29 cellular contexts compared by ENCODE assay signal in the genomic region with DNA sequence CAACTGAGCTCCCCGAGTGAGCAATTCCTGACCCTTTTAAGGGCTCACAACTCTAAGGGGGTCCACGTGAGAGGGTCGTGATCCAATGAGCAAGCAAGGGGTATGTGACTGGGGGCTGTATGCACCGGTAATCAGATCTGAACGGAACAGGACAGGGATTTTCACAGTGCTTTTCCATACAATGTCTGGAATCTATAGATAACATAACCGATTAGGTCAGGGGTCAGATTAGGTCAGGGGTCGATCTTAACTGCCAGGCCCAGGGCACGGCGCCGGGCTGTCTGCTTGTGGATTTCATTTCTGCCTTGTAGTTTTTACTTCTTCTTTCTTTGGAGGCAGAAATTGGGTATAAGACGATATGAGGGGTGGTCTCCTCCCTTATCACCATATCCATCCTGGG. TPM values are rescaled to one million over a fixed set of nuclear protein-coding genes. Genes with fewer than 3 reads are reported as not detected.
"Had no signal": no experiment of that assay in that cellular context is flagged by ENCODE, and none has a peak within 500 bp of the region (broad histone marks: within the 10 kb centered on the region; RNA-seq: fewer than 3 reads in every experiment).

No MANE protein-coding gene starts in this region.

- H3K9me3 ChIP-seq: pancreas, psoas muscle, sigmoid colon, testis, tibial nerve had no signal

- DNase-seq: cerebellar nuclear complex; effector memory CD8-positive, alpha-beta T cell; foreskin melanocyte; head of caudate nucleus; left colon; left ventricle myocardium superior; mammary epithelial cell; natural killer cell; nucleus accumbens; pancreas; psoas muscle; sigmoid colon; stimulated activated CD4-positive, alpha-beta T cell treated with anti-CD3 and anti-CD28 coated beads, Interleukin-2, amount 100 ng/mL, for 24 hours; stimulated activated CD4-positive, alpha-beta T cell treated with anti-CD3 and anti-CD28 coated beads, Interleukin-4, amount 100 ng/mL, for 4 hours; stimulated activated naive B cell treated with anti-CD40 and anti-IgM and Interleukin-4, amounts not matched to agents 10 μg/mL and 1 μg/mL and 100 μg/mL, for 72 hours; stimulated activated naive CD8-positive, alpha-beta T cell treated with anti-CD3 and anti-CD28 coated beads, Interleukin-15, amount 100 ng/mL, for 72 hours; testis had no signal

- H3K4me3 ChIP-seq: hepatocyte, neural progenitor cell, pancreas, psoas muscle, sigmoid colon, skin epidermis, testis, tibial nerve had no signal

- H3K27me3 ChIP-seq: hepatocyte, neural progenitor cell, pancreas, sigmoid colon, testis, tibial nerve had no signal

- H3K4me1 ChIP-seq: neural progenitor cell, pancreas, sigmoid colon had no signal

- H2AFZ ChIP-seq: hepatocyte, neural progenitor cell had no signal

- H3K4me3 Mint-ChIP-seq: dendritic cell treated with granulocyte-macrophage colony-stimulating factor and Interleukin-4, amounts not matched to agents 40 ng/mL and 50 ng/mL, for 4 days; effector memory CD8-positive, alpha-beta T cell; natural killer cell; neural progenitor cell; stimulated activated naive B cell treated with anti-CD40 and anti-IgM and Interleukin-4, amounts not matched to agents 10 μg/mL and 1 μg/mL and 100 μg/mL, for 72 hours; stimulated activated naive CD8-positive, alpha-beta T cell treated with anti-CD3 and anti-CD28 coated beads, Interleukin-15, amount 100 ng/mL, for 72 hours had no signal

- H3K9ac ChIP-seq: neural progenitor cell had no signal

- H3K9me3 Mint-ChIP-seq: dendritic cell treated with granulocyte-macrophage colony-stimulating factor and Interleukin-4, amounts not matched to agents 40 ng/mL and 50 ng/mL, for 4 days; effector memory CD8-positive, alpha-beta T cell; natural killer cell; neural progenitor cell; stimulated activated naive B cell treated with anti-CD40 and anti-IgM and Interleukin-4, amounts not matched to agents 10 μg/mL and 1 μg/mL and 100 μg/mL, for 72 hours; stimulated activated naive CD8-positive, alpha-beta T cell treated with anti-CD3 and anti-CD28 coated beads, Interleukin-15, amount 100 ng/mL, for 72 hours had no signal

- ATAC-seq: effector memory CD8-positive, alpha-beta T cell; left colon; left ventricle myocardium superior; natural killer cell; pancreas; psoas muscle; stimulated activated naive B cell treated with anti-CD40 and anti-IgM and Interleukin-4, amounts not matched to agents 10 μg/mL and 1 μg/mL and 100 μg/mL, for 72 hours; stimulated activated naive CD8-positive, alpha-beta T cell treated with anti-CD3 and anti-CD28 coated beads, Interleukin-15, amount 100 ng/mL, for 72 hours had no signal

- H3K27me3 Mint-ChIP-seq: dendritic cell treated with granulocyte-macrophage colony-stimulating factor and Interleukin-4, amounts not matched to agents 40 ng/mL and 50 ng/mL, for 4 days; effector memory CD8-positive, alpha-beta T cell; stimulated activated naive B cell treated with anti-CD40 and anti-IgM and Interleukin-4, amounts not matched to agents 10 μg/mL and 1 μg/mL and 100 μg/mL, for 72 hours; stimulated activated naive CD8-positive, alpha-beta T cell treated with anti-CD3 and anti-CD28 coated beads, Interleukin-15, amount 100 ng/mL, for 72 hours had no signal

- H3K4me2 ChIP-seq: hepatocyte, neural progenitor cell had no signal

- H3K27ac Mint-ChIP-seq: effector memory CD8-positive, alpha-beta T cell; stimulated activated naive B cell treated with anti-CD40 and anti-IgM and Interleukin-4, amounts not matched to agents 10 μg/mL and 1 μg/mL and 100 μg/mL, for 72 hours had no signal

- FAIRE-seq: colon, pancreas had no signal

- H3K79me2 ChIP-seq: hepatocyte had no signal

- H3K36me3 ChIP-seq: neural progenitor cell, pancreas, sigmoid colon, tibial nerve had no signal

- H3K27ac ChIP-seq: hepatocyte, neural progenitor cell, pancreas, psoas muscle, sigmoid colon, skin epidermis, tibial nerve had no signal

- H3K36me3 Mint-ChIP-seq: natural killer cell; neural progenitor cell; stimulated activated naive B cell treated with anti-CD40 and anti-IgM and Interleukin-4, amounts not matched to agents 10 μg/mL and 1 μg/mL and 100 μg/mL, for 72 hours had no signal

RNA-seq across cellular contexts. Expression of gene OPRD1, which starts 30.7 kb away (rescaled TPM):
- total RNA-seq: epithelial cell of proximal tubule, left ventricle myocardium superior, mesenteric fat pad, mucosa of gallbladder, myocyte, natural killer cell, subcutaneous adipose tissue, tibial nerve had no signal
- polyA plus RNA-seq: mammary epithelial cell, urinary bladder had no signal
